13 cellular contexts compared by ENCODE assay signal in genomic region chr1:20367626-20368025, GRCh38.
"Had no signal": no experiment of that assay in that cellular context is flagged by ENCODE, and none has a peak within 500 bp of the region (broad histone marks: within the 10 kb centered on the region; RNA-seq: fewer than 3 reads in every experiment).

No MANE protein-coding gene starts in this region.

- DNase-seq: activated B cell treated with CpG ODN at 0.5 μM for 24 hours; activated gamma-delta T cell; effector memory CD8-positive, alpha-beta T cell; naive B cell; stimulated activated naive CD4-positive, alpha-beta T cell treated with Interleukin-2 at 50 U/mL for 16 hours; upper lobe of left lung had no signal

- H3K4me3 Mint-ChIP-seq: activated B cell treated with CpG ODN at 0.5 μM for 24 hours; activated T-cell treated with anti-CD3 and anti-CD28 coated beads, Interleukin-2, amount 50 U/mL, for 24 hours; central memory CD8-positive, alpha-beta T cell; dendritic cell treated with granulocyte-macrophage colony-stimulating factor and Interleukin-4, amounts not matched to agents 40 ng/mL and 50 ng/mL, for 4 days had no signal

- H3K27ac Mint-ChIP-seq: activated B cell treated with CpG ODN at 0.5 μM for 24 hours; activated T-cell treated with anti-CD3 and anti-CD28 coated beads, Interleukin-2, amount 50 U/mL, for 24 hours; dendritic cell treated with granulocyte-macrophage colony-stimulating factor and Interleukin-4, amounts not matched to agents 40 ng/mL and 50 ng/mL, for 4 days; effector memory CD8-positive, alpha-beta T cell; naive B cell had no signal

- ATAC-seq: effector memory CD8-positive, alpha-beta T cell had no signal

- H3K9me3 ChIP-seq: gastroesophageal sphincter, psoas muscle, sigmoid colon, SK-N-SH, upper lobe of left lung had no signal
